1 cellular context compared by ENCODE assay signal in the genomic region with DNA sequence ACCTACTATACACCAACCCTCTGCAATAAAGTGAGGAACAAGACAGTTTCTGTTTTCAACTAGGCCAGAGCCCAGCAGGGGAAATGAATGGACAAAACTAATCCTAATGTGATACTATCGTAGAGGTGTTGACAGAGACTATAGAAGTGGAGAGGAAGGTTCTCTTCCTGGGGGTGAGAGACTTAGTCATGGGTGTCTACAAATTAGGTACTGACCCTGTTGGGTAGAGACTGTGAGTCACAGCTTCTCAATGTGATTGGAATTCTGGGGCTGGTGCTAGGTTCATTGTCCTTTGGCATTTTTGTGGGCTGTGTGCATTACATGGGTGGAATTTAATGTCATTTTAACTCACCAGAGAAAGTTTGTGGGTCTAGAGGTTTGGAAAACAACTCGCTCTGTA.
TF ChIP-seq lines count a peak whose summit lies in the region.

No MANE protein-coding gene starts in this region.

TF ChIP-seq in SK-N-SH treated with all-trans-retinoic acid at 6 μM for 48 hours, 23 proteins besides CTCF, POLR2A, EP300 and RAD21 (continued from another document):
- TF ChIP-seq CSRNP3 (CRISPR knock-in tag; IDR thresholded peaks at IDR 0.05): no peak
- no peak for TF ChIP-seq BACH2 (CRISPR knock-in tag; IDR thresholded peaks at IDR 0.05; ENCODE audit: borderline replicate concordance)
- TF ChIP-seq, protein P1, sequence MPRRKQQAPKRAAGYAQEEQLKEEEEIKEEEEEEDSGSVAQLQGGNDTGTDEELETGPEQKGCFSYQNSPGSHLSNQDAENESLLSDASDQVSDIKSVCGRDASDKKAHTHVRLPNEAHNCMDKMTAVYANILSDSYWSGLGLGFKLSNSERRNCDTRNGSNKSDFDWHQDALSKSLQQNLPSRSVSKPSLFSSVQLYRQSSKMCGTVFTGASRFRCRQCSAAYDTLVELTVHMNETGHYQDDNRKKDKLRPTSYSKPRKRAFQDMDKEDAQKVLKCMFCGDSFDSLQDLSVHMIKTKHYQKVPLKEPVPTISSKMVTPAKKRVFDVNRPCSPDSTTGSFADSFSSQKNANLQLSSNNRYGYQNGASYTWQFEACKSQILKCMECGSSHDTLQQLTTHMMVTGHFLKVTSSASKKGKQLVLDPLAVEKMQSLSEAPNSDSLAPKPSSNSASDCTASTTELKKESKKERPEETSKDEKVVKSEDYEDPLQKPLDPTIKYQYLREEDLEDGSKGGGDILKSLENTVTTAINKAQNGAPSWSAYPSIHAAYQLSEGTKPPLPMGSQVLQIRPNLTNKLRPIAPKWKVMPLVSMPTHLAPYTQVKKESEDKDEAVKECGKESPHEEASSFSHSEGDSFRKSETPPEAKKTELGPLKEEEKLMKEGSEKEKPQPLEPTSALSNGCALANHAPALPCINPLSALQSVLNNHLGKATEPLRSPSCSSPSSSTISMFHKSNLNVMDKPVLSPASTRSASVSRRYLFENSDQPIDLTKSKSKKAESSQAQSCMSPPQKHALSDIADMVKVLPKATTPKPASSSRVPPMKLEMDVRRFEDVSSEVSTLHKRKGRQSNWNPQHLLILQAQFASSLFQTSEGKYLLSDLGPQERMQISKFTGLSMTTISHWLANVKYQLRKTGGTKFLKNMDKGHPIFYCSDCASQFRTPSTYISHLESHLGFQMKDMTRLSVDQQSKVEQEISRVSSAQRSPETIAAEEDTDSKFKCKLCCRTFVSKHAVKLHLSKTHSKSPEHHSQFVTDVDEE (CRISPR knock-in tag; IDR thresholded peaks at IDR 0.05): no peak
- no peak for TF ChIP-seq ZNF70 (CRISPR knock-in tag; IDR thresholded peaks at IDR 0.05)
- no peak for TF ChIP-seq ZFP3 (CRISPR knock-in tag; IDR thresholded peaks at IDR 0.05)
